Comparison of ENCODE assay signal across 1 cellular context in the genomic region with DNA sequence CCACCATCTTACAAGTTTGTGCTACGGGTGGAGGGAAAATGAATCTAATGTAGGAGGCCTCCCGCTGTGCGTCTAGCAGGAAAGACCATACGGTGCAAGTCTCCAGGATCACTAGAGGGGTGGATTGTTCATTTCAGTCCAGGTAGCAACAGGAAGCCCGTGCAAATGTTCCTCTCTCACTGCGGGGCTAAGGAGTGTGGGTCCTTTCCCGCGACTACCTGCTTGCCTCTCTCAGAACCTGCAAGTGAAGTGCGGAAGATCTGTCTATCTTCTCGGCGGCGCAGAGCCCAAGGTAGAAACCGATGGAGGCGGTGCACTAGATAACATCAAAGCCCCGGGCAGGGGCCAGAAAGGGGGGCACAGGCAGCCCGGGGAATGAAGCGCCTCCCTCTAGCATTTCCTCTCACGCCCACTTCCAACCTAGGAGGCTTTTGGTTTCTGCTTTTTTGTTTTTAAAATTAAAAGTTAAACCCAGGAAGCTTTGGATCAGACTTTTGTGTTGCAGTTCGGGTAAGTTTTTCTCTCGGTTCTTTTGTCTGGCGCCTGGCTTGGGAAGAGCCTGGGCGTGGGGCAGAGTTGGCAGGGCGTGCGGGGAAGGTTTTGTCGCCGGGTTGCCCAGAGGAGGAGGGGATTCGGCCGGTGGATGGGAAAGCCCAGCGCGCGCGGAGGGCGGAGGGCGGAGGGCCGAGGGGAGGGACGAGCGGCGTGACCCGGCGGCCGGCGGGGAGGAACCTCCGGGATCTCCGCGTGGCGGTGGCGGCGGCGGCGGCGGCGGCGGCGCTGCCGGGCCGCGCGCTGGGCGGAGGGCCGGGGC.
TF ChIP-seq lines count a peak whose summit lies in the region.

No MANE protein-coding gene starts in this region.

TF ChIP-seq in HepG2, 621 proteins besides CTCF, POLR2A, EP300 and RAD21 (continued from another document and continues in another):
- TF ChIP-seq, protein P1, sequence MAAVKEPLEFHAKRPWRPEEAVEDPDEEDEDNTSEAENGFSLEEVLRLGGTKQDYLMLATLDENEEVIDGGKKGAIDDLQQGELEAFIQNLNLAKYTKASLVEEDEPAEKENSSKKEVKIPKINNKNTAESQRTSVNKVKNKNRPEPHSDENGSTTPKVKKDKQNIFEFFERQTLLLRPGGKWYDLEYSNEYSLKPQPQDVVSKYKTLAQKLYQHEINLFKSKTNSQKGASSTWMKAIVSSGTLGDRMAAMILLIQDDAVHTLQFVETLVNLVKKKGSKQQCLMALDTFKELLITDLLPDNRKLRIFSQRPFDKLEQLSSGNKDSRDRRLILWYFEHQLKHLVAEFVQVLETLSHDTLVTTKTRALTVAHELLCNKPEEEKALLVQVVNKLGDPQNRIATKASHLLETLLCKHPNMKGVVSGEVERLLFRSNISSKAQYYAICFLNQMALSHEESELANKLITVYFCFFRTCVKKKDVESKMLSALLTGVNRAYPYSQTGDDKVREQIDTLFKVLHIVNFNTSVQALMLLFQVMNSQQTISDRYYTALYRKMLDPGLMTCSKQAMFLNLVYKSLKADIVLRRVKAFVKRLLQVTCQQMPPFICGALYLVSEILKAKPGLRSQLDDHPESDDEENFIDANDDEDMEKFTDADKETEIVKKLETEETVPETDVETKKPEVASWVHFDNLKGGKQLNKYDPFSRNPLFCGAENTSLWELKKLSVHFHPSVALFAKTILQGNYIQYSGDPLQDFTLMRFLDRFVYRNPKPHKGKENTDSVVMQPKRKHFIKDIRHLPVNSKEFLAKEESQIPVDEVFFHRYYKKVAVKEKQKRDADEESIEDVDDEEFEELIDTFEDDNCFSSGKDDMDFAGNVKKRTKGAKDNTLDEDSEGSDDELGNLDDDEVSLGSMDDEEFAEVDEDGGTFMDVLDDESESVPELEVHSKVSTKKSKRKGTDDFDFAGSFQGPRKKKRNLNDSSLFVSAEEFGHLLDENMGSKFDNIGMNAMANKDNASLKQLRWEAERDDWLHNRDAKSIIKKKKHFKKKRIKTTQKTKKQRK (IDR thresholded peaks at IDR 0.05; ENCODE audit: low read length), result no peak
- TF ChIP-seq, protein P2, sequence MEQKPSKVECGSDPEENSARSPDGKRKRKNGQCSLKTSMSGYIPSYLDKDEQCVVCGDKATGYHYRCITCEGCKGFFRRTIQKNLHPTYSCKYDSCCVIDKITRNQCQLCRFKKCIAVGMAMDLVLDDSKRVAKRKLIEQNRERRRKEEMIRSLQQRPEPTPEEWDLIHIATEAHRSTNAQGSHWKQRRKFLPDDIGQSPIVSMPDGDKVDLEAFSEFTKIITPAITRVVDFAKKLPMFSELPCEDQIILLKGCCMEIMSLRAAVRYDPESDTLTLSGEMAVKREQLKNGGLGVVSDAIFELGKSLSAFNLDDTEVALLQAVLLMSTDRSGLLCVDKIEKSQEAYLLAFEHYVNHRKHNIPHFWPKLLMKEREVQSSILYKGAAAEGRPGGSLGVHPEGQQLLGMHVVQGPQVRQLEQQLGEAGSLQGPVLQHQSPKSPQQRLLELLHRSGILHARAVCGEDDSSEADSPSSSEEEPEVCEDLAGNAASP (CRISPR knock-in tag; IDR thresholded peaks at IDR 0.05; ENCODE audit: borderline replicate concordance), result no peak
- TF ChIP-seq, protein P3, sequence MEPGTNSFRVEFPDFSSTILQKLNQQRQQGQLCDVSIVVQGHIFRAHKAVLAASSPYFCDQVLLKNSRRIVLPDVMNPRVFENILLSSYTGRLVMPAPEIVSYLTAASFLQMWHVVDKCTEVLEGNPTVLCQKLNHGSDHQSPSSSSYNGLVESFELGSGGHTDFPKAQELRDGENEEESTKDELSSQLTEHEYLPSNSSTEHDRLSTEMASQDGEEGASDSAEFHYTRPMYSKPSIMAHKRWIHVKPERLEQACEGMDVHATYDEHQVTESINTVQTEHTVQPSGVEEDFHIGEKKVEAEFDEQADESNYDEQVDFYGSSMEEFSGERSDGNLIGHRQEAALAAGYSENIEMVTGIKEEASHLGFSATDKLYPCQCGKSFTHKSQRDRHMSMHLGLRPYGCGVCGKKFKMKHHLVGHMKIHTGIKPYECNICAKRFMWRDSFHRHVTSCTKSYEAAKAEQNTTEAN (CRISPR knock-in tag; conservative IDR thresholded peaks at IDR 0.05), result no peak; the same call in 1 of the 2 replicates
- TF ChIP-seq, protein P4, sequence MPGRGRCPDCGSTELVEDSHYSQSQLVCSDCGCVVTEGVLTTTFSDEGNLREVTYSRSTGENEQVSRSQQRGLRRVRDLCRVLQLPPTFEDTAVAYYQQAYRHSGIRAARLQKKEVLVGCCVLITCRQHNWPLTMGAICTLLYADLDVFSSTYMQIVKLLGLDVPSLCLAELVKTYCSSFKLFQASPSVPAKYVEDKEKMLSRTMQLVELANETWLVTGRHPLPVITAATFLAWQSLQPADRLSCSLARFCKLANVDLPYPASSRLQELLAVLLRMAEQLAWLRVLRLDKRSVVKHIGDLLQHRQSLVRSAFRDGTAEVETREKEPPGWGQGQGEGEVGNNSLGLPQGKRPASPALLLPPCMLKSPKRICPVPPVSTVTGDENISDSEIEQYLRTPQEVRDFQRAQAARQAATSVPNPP (CRISPR knock-in tag; IDR thresholded peaks at IDR 0.05), result 0 out of 2 replicates have a peak, but pooled peaks have one; percentile 29
- TF ChIP-seq ZNF678 (CRISPR knock-in tag; IDR thresholded peaks at IDR 0.05), result no peak
- 0 out of 2 replicates have a peak, but pooled peaks have one; percentile 47 for TF ChIP-seq ZNF564 (CRISPR knock-in tag; IDR thresholded peaks at IDR 0.05)
- no peak for TF ChIP-seq REPIN1 (CRISPR knock-in tag; IDR thresholded peaks at IDR 0.05; ENCODE audit: borderline replicate concordance, low read depth)
- no peak for TF ChIP-seq ZNF709 (CRISPR knock-in tag; IDR thresholded peaks at IDR 0.05)
- no peak for TF ChIP-seq SUZ12 (IDR thresholded peaks at IDR 0.05; ENCODE audit: low read depth, low read length)
- TF ChIP-seq FOXK1 (CRISPR knock-in tag; IDR thresholded peaks at IDR 0.05; ENCODE audit: borderline replicate concordance, low read depth), result peak; percentile 56; the same call in 1 of the 2 replicates
- TF ChIP-seq BORCS8-MEF2B (CRISPR knock-in tag; IDR thresholded peaks at IDR 0.05), result no peak
- 0 out of 2 replicates have a peak, but pooled peaks have one; percentile 37 for TF ChIP-seq ZNF20 (CRISPR knock-in tag; IDR thresholded peaks at IDR 0.05)
- TF ChIP-seq NPAS2 (CRISPR knock-in tag; IDR thresholded peaks at IDR 0.05; ENCODE audit: borderline replicate concordance), result no peak
- no peak for TF ChIP-seq RNF2 (conservative IDR thresholded peaks at IDR 0.05; ENCODE audit: low read depth)
- TF ChIP-seq TBX2 (CRISPR knock-in tag; IDR thresholded peaks at IDR 0.05; ENCODE audit: borderline replicate concordance), result peak; percentile 53; the same call in 1 of the 2 replicates
- TF ChIP-seq ZNF253 (CRISPR knock-in tag; IDR thresholded peaks at IDR 0.05; ENCODE audit: borderline replicate concordance), result 0 out of 2 replicates have a peak, but pooled peaks have one; percentile 51
- no peak for TF ChIP-seq TAF15 (IDR thresholded peaks at IDR 0.05; ENCODE audit: low read depth, low read length, poor library complexity, severe bottlenecking)
- TF ChIP-seq IRF2 (CRISPR knock-in tag; IDR thresholded peaks at IDR 0.05), result no peak
- TF ChIP-seq PTBP1 (IDR thresholded peaks at IDR 0.05; ENCODE audit: low read depth, low read length, poor library complexity, severe bottlenecking), result no peak
- TF ChIP-seq, protein P5, sequence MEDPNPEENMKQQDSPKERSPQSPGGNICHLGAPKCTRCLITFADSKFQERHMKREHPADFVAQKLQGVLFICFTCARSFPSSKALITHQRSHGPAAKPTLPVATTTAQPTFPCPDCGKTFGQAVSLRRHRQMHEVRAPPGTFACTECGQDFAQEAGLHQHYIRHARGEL (CRISPR knock-in tag; IDR thresholded peaks at IDR 0.05), result 0 out of 2 replicates have a peak, but pooled peaks have one; percentile 26
- peak; percentile 43 for TF ChIP-seq CBX1 (IDR thresholded peaks at IDR 0.05; ENCODE audit: low read depth)
- TF ChIP-seq ZNF256 (CRISPR knock-in tag; conservative IDR thresholded peaks at IDR 0.05), result no peak
- TF ChIP-seq CCAR2 (optimal IDR thresholded peaks at IDR 0.05; ENCODE audit: low read depth, low read length), result peak; percentile 50
- TF ChIP-seq, protein P6, sequence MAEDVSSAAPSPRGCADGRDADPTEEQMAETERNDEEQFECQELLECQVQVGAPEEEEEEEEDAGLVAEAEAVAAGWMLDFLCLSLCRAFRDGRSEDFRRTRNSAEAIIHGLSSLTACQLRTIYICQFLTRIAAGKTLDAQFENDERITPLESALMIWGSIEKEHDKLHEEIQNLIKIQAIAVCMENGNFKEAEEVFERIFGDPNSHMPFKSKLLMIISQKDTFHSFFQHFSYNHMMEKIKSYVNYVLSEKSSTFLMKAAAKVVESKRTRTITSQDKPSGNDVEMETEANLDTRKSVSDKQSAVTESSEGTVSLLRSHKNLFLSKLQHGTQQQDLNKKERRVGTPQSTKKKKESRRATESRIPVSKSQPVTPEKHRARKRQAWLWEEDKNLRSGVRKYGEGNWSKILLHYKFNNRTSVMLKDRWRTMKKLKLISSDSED (CRISPR knock-in tag; IDR thresholded peaks at IDR 0.05), result no peak
- TF ChIP-seq, protein P7, sequence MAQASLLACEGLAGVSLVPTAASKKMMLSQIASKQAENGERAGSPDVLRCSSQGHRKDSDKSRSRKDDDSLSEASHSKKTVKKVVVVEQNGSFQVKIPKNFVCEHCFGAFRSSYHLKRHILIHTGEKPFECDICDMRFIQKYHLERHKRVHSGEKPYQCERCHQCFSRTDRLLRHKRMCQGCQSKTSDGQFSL (CRISPR knock-in tag; IDR thresholded peaks at IDR 0.05), result no peak
- TF ChIP-seq, protein P8, sequence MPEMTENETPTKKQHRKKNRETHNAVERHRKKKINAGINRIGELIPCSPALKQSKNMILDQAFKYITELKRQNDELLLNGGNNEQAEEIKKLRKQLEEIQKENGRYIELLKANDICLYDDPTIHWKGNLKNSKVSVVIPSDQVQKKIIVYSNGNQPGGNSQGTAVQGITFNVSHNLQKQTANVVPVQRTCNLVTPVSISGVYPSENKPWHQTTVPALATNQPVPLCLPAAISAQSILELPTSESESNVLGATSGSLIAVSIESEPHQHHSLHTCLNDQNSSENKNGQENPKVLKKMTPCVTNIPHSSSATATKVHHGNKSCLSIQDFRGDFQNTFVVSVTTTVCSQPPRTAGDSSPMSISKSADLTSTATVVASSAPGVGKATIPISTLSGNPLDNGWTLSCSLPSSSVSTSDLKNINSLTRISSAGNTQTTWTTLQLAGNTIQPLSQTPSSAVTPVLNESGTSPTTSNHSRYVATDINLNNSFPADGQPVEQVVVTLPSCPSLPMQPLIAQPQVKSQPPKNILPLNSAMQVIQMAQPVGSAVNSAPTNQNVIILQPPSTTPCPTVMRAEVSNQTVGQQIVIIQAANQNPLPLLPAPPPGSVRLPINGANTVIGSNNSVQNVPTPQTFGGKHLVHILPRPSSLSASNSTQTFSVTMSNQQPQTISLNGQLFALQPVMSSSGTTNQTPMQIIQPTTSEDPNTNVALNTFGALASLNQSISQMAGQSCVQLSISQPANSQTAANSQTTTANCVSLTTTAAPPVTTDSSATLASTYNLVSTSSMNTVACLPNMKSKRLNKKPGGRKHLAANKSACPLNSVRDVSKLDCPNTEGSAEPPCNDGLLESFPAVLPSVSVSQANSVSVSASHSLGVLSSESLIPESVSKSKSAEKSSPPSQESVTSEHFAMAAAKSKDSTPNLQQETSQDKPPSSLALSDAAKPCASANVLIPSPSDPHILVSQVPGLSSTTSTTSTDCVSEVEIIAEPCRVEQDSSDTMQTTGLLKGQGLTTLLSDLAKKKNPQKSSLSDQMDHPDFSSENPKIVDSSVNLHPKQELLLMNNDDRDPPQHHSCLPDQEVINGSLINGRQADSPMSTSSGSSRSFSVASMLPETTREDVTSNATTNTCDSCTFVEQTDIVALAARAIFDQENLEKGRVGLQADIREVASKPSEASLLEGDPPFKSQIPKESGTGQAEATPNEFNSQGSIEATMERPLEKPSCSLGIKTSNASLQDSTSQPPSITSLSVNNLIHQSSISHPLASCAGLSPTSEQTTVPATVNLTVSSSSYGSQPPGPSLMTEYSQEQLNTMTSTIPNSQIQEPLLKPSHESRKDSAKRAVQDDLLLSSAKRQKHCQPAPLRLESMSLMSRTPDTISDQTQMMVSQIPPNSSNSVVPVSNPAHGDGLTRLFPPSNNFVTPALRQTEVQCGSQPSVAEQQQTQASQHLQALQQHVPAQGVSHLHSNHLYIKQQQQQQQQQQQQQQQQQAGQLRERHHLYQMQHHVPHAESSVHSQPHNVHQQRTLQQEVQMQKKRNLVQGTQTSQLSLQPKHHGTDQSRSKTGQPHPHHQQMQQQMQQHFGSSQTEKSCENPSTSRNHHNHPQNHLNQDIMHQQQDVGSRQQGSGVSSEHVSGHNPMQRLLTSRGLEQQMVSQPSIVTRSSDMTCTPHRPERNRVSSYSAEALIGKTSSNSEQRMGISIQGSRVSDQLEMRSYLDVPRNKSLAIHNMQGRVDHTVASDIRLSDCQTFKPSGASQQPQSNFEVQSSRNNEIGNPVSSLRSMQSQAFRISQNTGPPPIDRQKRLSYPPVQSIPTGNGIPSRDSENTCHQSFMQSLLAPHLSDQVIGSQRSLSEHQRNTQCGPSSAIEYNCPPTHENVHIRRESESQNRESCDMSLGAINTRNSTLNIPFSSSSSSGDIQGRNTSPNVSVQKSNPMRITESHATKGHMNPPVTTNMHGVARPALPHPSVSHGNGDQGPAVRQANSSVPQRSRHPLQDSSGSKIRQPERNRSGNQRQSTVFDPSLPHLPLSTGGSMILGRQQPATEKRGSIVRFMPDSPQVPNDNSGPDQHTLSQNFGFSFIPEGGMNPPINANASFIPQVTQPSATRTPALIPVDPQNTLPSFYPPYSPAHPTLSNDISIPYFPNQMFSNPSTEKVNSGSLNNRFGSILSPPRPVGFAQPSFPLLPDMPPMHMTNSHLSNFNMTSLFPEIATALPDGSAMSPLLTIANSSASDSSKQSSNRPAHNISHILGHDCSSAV (CRISPR knock-in tag; IDR thresholded peaks at IDR 0.05; ENCODE audit: borderline replicate concordance), result 0 out of 2 replicates have a peak, but pooled peaks have one; percentile 65
- TF ChIP-seq THYN1 (CRISPR knock-in tag; IDR thresholded peaks at IDR 0.05; ENCODE audit: borderline replicate concordance, low read depth), result no peak
- TF ChIP-seq ZNF260 (CRISPR knock-in tag; IDR thresholded peaks at IDR 0.05; ENCODE audit: borderline replicate concordance, low read depth), result no peak
- no peak for TF ChIP-seq ZFAT (CRISPR knock-in tag; conservative IDR thresholded peaks at IDR 0.05)
- TF ChIP-seq CBX5 (CRISPR knock-in tag; IDR thresholded peaks at IDR 0.05; ENCODE audit: borderline replicate concordance), result peak; percentile 40; the same call in 1 of the 2 replicates
- no peak for TF ChIP-seq SETDB1 (CRISPR knock-in tag; IDR thresholded peaks at IDR 0.05; ENCODE audit: borderline replicate concordance)
- no peak for TF ChIP-seq NR3C1 (CRISPR knock-in tag; IDR thresholded peaks at IDR 0.05)
- peak; percentile 77 for TF ChIP-seq ZNF317 (CRISPR knock-in tag; IDR thresholded peaks at IDR 0.05)
- no peak for TF ChIP-seq SMAD3 (CRISPR knock-in tag; IDR thresholded peaks at IDR 0.05)
- TF ChIP-seq, protein P9, sequence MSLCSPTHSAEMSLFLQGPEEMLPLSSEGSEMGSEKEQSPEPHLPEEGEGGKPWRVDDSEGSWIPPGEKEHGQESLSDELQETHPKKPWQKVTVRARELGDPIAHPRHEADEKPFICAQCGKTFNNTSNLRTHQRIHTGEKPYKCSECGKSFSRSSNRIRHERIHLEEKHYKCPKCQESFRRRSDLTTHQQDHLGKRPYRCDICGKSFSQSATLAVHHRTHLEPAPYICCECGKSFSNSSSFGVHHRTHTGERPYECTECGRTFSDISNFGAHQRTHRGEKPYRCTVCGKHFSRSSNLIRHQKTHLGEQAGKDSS (CRISPR knock-in tag; IDR thresholded peaks at IDR 0.05; ENCODE audit: borderline replicate concordance, low read depth), result peak; percentile 83; the same call in 1 of the 2 replicates
- peak; percentile 14; the same call in 1 of the 2 replicates for TF ChIP-seq SIN3A (IDR thresholded peaks at IDR 0.05; ENCODE audit: borderline replicate concordance, low read depth, low read length)
- no peak for TF ChIP-seq ZNF432 (CRISPR knock-in tag; IDR thresholded peaks at IDR 0.05; ENCODE audit: borderline replicate concordance)
